In the genomic region with DNA sequence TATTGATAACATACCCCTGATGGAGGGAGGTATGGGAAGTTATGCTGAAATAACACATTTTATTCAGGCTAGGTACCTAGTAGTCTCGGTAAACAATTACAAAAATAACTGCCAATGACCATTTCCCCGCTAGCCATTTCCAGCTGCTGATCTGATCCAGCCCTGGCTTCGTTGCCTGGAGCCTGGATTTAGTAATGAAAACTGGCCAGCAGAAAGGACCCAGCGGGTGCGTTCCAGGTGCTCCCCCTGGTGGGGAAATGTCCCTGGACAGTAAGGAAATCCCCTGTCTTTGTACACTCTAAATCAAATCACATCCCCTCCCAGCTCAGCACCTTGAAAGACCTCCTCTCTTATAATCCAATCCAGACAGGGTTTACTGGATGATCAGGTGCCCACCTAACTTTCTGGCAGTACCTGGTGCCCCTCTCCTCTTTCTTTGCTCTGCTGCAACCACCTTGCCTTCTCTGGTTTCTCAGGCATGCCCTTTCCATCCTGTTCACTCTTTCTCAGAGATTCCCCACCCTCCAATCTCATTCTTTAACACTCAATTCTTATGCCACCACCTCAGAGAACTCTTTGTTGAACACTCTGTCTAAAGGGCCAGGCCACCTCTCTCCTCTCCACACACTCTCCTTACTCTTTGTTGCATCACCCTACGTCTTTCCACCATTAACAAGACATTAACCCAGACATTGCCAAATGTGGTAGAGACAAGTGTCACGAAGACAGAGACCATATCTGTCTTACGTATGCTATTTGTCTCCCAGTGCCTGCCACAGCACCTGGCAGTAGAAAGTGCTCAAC, we compare ENCODE assay signal across 1 cellular context.
TF ChIP-seq lines count a peak whose summit lies in the region.

No MANE protein-coding gene starts in this region.

TF ChIP-seq in HCT116, 20 proteins besides CTCF, POLR2A, EP300 and RAD21:
- TF ChIP-seq, protein P1, sequence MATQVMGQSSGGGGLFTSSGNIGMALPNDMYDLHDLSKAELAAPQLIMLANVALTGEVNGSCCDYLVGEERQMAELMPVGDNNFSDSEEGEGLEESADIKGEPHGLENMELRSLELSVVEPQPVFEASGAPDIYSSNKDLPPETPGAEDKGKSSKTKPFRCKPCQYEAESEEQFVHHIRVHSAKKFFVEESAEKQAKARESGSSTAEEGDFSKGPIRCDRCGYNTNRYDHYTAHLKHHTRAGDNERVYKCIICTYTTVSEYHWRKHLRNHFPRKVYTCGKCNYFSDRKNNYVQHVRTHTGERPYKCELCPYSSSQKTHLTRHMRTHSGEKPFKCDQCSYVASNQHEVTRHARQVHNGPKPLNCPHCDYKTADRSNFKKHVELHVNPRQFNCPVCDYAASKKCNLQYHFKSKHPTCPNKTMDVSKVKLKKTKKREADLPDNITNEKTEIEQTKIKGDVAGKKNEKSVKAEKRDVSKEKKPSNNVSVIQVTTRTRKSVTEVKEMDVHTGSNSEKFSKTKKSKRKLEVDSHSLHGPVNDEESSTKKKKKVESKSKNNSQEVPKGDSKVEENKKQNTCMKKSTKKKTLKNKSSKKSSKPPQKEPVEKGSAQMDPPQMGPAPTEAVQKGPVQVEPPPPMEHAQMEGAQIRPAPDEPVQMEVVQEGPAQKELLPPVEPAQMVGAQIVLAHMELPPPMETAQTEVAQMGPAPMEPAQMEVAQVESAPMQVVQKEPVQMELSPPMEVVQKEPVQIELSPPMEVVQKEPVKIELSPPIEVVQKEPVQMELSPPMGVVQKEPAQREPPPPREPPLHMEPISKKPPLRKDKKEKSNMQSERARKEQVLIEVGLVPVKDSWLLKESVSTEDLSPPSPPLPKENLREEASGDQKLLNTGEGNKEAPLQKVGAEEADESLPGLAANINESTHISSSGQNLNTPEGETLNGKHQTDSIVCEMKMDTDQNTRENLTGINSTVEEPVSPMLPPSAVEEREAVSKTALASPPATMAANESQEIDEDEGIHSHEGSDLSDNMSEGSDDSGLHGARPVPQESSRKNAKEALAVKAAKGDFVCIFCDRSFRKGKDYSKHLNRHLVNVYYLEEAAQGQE (IDR thresholded peaks at IDR 0.05; ENCODE audit: low read depth): no peak
- TF ChIP-seq ELF1 (IDR thresholded peaks at IDR 0.05; ENCODE audit: borderline replicate concordance, low read depth) (no peak), CEBPB (IDR thresholded peaks at IDR 0.05; ENCODE audit: low read depth) (peak; percentile 63; the same call in 1 of the 2 replicates), EZH2phosphoT487 (IDR thresholded peaks at IDR 0.05; ENCODE audit: borderline replicate concordance) (no peak), YY1 (IDR thresholded peaks at IDR 0.05; ENCODE audit: extremely low read depth, insufficient replicate concordance, low read depth, low read length) (peak; percentile 47), ZNF274 (IDR thresholded peaks at IDR 0.05; ENCODE audit: low read depth, low read length) (no peak)
